9 cellular contexts compared by ENCODE assay signal in genomic region chr21:45012661-45013270, GRCh38.
A peak's percentile ranks its signal among the peaks of the same experiment; 100 is the strongest.
DNase-seq lines count a peak whose midpoint lies in the region; ATAC-seq, FAIRE-seq and TF ChIP-seq lines count a peak whose summit lies in the region.
"Had no signal": no experiment of that assay in that cellular context is flagged by ENCODE, and none has a peak within 500 bp of the region (broad histone marks: within the 10 kb centered on the region; RNA-seq: fewer than 3 reads in every experiment).

No MANE protein-coding gene starts in this region.

- intact Hi-C loops in Caco-2 (cut with micrococcal nuclease; ENCODE audit: unreplicated experiment) = loop anchor here (1.0 to 5.0 kb wide), 3 partner anchors 9 to 60 kb away; no protein-coding TSS in a partner anchor
- intact Hi-C loops in endothelial cell of umbilical vein (cut with micrococcal nuclease) = loop anchor here (1.0 to 2.0 kb wide), 3 partner anchors 30 to 116 kb away; no protein-coding TSS in a partner anchor

- H2AFZ ChIP-seq in endothelial cell of umbilical vein (ENCODE audit: low read depth, low read length) = no peak overlapping the region

- H3K36me3 ChIP-seq in Caco-2 (ENCODE audit: control insufficient read depth, insufficient read depth, low read length) (no peaks in the 10 kb centered on the region), endothelial cell of umbilical vein (ENCODE audit: control insufficient read depth in 2 of 2, extremely low read depth in 1 of 2, insufficient read depth in 2 of 2, low read length in 2 of 2) (no peaks in the 10 kb centered on the region), HAP-1 (replicated peaks) (no peaks in the 10 kb centered on the region)

- no peak for FAIRE-seq in endothelial cell of umbilical vein (lab: Jason Lieb, UNC)

- H3K4me1 ChIP-seq in Caco-2 = peaks cover 61% of the 10 kb centered on the region
- peaks cover 28% of the 10 kb centered on the region for H3K4me1 ChIP-seq in endothelial cell of umbilical vein (ENCODE audit: control insufficient read depth, extremely low read depth, insufficient read depth, low read length)
- peaks cover 24% of the 10 kb centered on the region for H3K4me1 ChIP-seq in HAP-1

- H3K4me3 ChIP-seq in Caco-2 (ENCODE audit: low read depth, low read length) (peak overlapping the region; percentile 17), endothelial cell of umbilical vein (replicated peaks in 1 of 3; ENCODE audit: insufficient read depth in 1 of 3, low read depth in 1 of 3, low read length in 3 of 3) (no peak overlapping the region), HAP-1 (no peak overlapping the region)

- H3K4me1 Mint-ChIP-seq in Caco-2 (ENCODE audit: low read depth, unreplicated experiment) = peaks cover 29% of the 10 kb centered on the region
- H3K4me1 Mint-ChIP-seq in nephron = peaks cover 32% of the 10 kb centered on the region
- H3K4me1 Mint-ChIP-seq in T-cell = peaks cover 3 to 5% (median 4%) of the 10 kb centered on the region in 3 donors

- BruUV-seq in Caco-2 (replicated peaks; lab: Mats Ljungman, UMichigan) = no TSS peak
- TSS peak; percentile 60 for BruUV-seq in endothelial cell of umbilical vein (replicated peaks; lab: Mats Ljungman, UMichigan)

- DNase-seq in Caco-2 (peak in 1 of 2 experiments; percentile 90), NCI-H82 (lab: John Stamatoyannopoulos, UW) (peak; percentile 86), endothelial cell of umbilical vein (ENCODE audit: low read depth, low spot score) (no peak), T-cell (no peak), HAP-1 (ENCODE audit: low spot score in 2 of 2) (no peak)

- H3K27me3 Mint-ChIP-seq in Caco-2 (ENCODE audit: insufficient read depth, unreplicated experiment) (no peaks in the 10 kb centered on the region), nephron (ENCODE audit: low read depth) (peaks cover 40% of the 10 kb centered on the region), T-cell (peaks cover 31 to 64% of the 10 kb centered on the region in 2 donors)

- POLR2A ChIA-PET in Caco-2 (lab: Charles Lee) (interaction anchor here (0.6 to 2.8 kb wide), 7 partner anchors 61 to 543 kb away, joined by 3 to 30 read pairs (median 4); partner anchors contain the start of genes ADARB1 and PTTG1IP), endothelial cell of umbilical vein (lab: Charles Lee) (interaction anchor here (1.0 kb wide), 1 partner anchor 12 kb away, joined by 4 read pairs; no protein-coding TSS in a partner anchor), T-cell (lab: Charles Lee) (no interaction called here)

- no peaks in the 10 kb centered on the region for H4K20me1 ChIP-seq in endothelial cell of umbilical vein (replicated peaks; ENCODE audit: control insufficient read depth, extremely low read depth, insufficient read depth, low read length)

- no peaks in the 10 kb centered on the region for H3K27me3 ChIP-seq in Caco-2 (replicated peaks; ENCODE audit: control insufficient read depth, insufficient read depth, low read length)
- no peaks in the 10 kb centered on the region for H3K27me3 ChIP-seq in endothelial cell of umbilical vein (ENCODE audit: control insufficient read depth in 2 of 2, insufficient read depth in 2 of 2, low read length in 2 of 2)
- peaks cover 2% of the 10 kb centered on the region; the same call in 1 of the 2 replicates for H3K27me3 ChIP-seq in HAP-1 (ENCODE audit: low read depth)

- TF ChIP-seq CTCF in Caco-2 (IDR thresholded peaks at IDR 0.05; ENCODE audit: insufficient read depth in 1 of 2, low read depth in 1 of 2, low read length in 1 of 2, severe bottlenecking in 1 of 2, unreplicated experiment in 1 of 2) = no peak
- TF ChIP-seq CTCF in endothelial cell of umbilical vein (IDR thresholded peaks at IDR 0.05; ENCODE audit: extremely low read depth in 1 of 2, insufficient read depth in 1 of 2, low read depth in 1 of 2, low read length in 2 of 2) = no peak
- TF ChIP-seq CTCF in nephron (IDR thresholded peaks at IDR 0.05; ENCODE audit: unreplicated experiment in 3 of 3) = no peak

- no peaks in the 10 kb centered on the region for H3K9me1 ChIP-seq in endothelial cell of umbilical vein (replicated peaks; ENCODE audit: control insufficient read depth, extremely low read depth, insufficient read depth, low read length)

- H3K9me3 Mint-ChIP-seq in Caco-2 (ENCODE audit: unreplicated experiment) (peaks cover 10% of the 10 kb centered on the region), nephron (peaks cover 13% of the 10 kb centered on the region), T-cell (no peaks in the 10 kb centered on the region)
- H3K9me3 Mint-ChIP-seq: CD4-positive, alpha-beta T cell had no signal

- peak overlapping the region; percentile 50 for H3K9ac ChIP-seq in endothelial cell of umbilical vein (replicated peaks; ENCODE audit: extremely low read depth, insufficient read depth, low read length)

- H3K9me3 ChIP-seq in Caco-2 (no peaks in the 10 kb centered on the region), endothelial cell of umbilical vein (replicated peaks; ENCODE audit: control insufficient read depth, insufficient read depth, low read length) (no peaks in the 10 kb centered on the region), HAP-1 (no peaks in the 10 kb centered on the region; the same call in 1 of the 2 replicates)

- peaks cover 10% of the 10 kb centered on the region for H3K36me3 Mint-ChIP-seq in Caco-2 (ENCODE audit: insufficient read depth, unreplicated experiment)
- H3K36me3 Mint-ChIP-seq in nephron (ENCODE audit: low read depth) = no peaks in the 10 kb centered on the region
- no peaks in the 10 kb centered on the region for H3K36me3 Mint-ChIP-seq in T-cell

- peak overlapping the region; percentile 33 for H3K4me2 ChIP-seq in endothelial cell of umbilical vein (ENCODE audit: insufficient read depth, low read length)

- ATAC-seq in T-cell (replicated peaks in 1 of 4) (no peak), HG03039 (IDR thresholded peaks at IDR 0.05; ENCODE audit: unreplicated experiment) (no peak), GM21717 (IDR thresholded peaks at IDR 0.05; ENCODE audit: unreplicated experiment) (no peak)

- peak overlapping the region; percentile 82 for H3K27ac Mint-ChIP-seq in Caco-2 (ENCODE audit: unreplicated experiment)
- peak overlapping the region; percentile 82 to 96 (median 94) for H3K27ac Mint-ChIP-seq in nephron
- H3K27ac Mint-ChIP-seq in T-cell = no peak overlapping the region
- H3K27ac Mint-ChIP-seq: CD4-positive, alpha-beta T cell had no signal

- in situ Hi-C loops in HAP-1 (cut with MboI; ENCODE audit: low sequenced_read_pairs) = no loop called here

- H3K27ac ChIP-seq in endothelial cell of umbilical vein (ENCODE audit: insufficient read depth, low read depth, low read length) = peak overlapping the region; percentile 77

- CTCF ChIA-PET in Caco-2 (lab: Charles Lee) (interaction anchor here (0.5 to 2.5 kb wide), 14 partner anchors 10 to 411 kb away, joined by 3 to 24 read pairs (median 5); partner anchors contain the start of genes ADARB1 and POFUT2), endothelial cell of umbilical vein (lab: Charles Lee) (interaction anchor here (1.0 to 3.3 kb wide), 13 partner anchors 9 to 124 kb away, joined by 3 to 21 read pairs (median 4); no protein-coding TSS in a partner anchor), T-cell (lab: Charles Lee) (no interaction called here)

- dilution Hi-C loops in endothelial cell of umbilical vein (cut with MboI; ENCODE audit: extremely low pct_ligation_motif_present, low sequenced_read_pairs) = no loop called here

- H3K4me3 Mint-ChIP-seq in Caco-2 (ENCODE audit: unreplicated experiment) = peak overlapping the region; percentile 67
- H3K4me3 Mint-ChIP-seq in nephron = peak overlapping the region in 1 of 3 experiments; percentile 67
- H3K4me3 Mint-ChIP-seq in T-cell = no peak overlapping the region
- H3K4me3 Mint-ChIP-seq: CD4-positive, alpha-beta T cell had no signal

- H3K79me2 ChIP-seq in endothelial cell of umbilical vein (ENCODE audit: control insufficient read depth, insufficient read depth, low read length) = no peaks in the 10 kb centered on the region

- TF ChIP-seq POLR2A in endothelial cell of umbilical vein (IDR thresholded peaks at IDR 0.05; ENCODE audit: low read depth, low read length) = no peak

TF ChIP-seq in endothelial cell of umbilical vein, 7 proteins besides CTCF, POLR2A, EP300 and RAD21:
- TF ChIP-seq FOS (IDR thresholded peaks at IDR 0.05; ENCODE audit: borderline replicate concordance, insufficient read depth, low read length) (no peak), GATA2 (IDR thresholded peaks at IDR 0.05; ENCODE audit: insufficient read depth, insufficient read length, low read depth, low read length) (no peak), MYC (IDR thresholded peaks at IDR 0.05; ENCODE audit: low read depth, low read length) (no peak), EZH2 (IDR thresholded peaks at IDR 0.05; ENCODE audit: borderline replicate concordance, low read depth, low read length, severe bottlenecking) (no peak), JUN (IDR thresholded peaks at IDR 0.05; ENCODE audit: borderline replicate concordance, insufficient read depth, insufficient read length, low read depth) (no peak), MAX (IDR thresholded peaks at IDR 0.05; ENCODE audit: insufficient read depth, insufficient read length) (no peak), POLR2AphosphoS5 (IDR thresholded peaks at IDR 0.05; ENCODE audit: insufficient read depth, low read depth, low read length) (no peak)

Comparison
In these comparisons a context has a peak if more than half of its experiments do, and no peak if none do; other contexts are left out.
1. H3K27ac Mint-ChIP-seq: peak in Caco-2 (single experiment) and nephron (3 of 3); none in T-cell (0 of 2).
2. CTCF ChIA-PET loops: an anchor here in Caco-2 (0.5 to 2.5 kb wide) and endothelial cell of umbilical vein (1.0 to 3.3 kb wide); none called in T-cell.
3. POLR2A ChIA-PET loops: an anchor here in Caco-2 (0.6 to 2.8 kb wide) and endothelial cell of umbilical vein (1.0 kb wide); none called in T-cell.